Comparison of ENCODE assay signal across 8 cellular contexts in genomic region chr11:65150513-65151271, GRCh38. TPM values are rescaled to one million over a fixed set of nuclear protein-coding genes. Genes with fewer than 3 reads are reported as not detected.
A peak's percentile ranks its signal among the peaks of the same experiment; 100 is the strongest.
DNase-seq lines count a peak whose midpoint lies in the region; ATAC-seq and TF ChIP-seq lines count a peak whose summit lies in the region.
"Had no signal": no experiment of that assay in that cellular context is flagged by ENCODE, and none has a peak within 500 bp of the region (broad histone marks: within the 10 kb centered on the region; RNA-seq: fewer than 3 reads in every experiment).

No MANE protein-coding gene starts in this region.

- H3K27ac Mint-ChIP-seq in endodermal cell: no peak overlapping the region
- H3K27ac Mint-ChIP-seq: stimulated activated naive CD8-positive, alpha-beta T cell treated with anti-CD3 and anti-CD28 coated beads, Interleukin-15, Interleukin-2, amounts not matched to agents 100 ng/mL and 50 ng/mL, for 24 hours had no signal

- WGBS in endodermal cell (ENCODE audit: insufficient coverage in 1 of 2, insufficient read length in 1 of 2), 2 experiments: 82 to 83% methylated on average over 8 to 12 of the region's 12 CpGs
- WGBS in upper lobe of left lung, 2 donors: 29 to 36% methylated on average over 8 to 12 of the region's 12 CpGs

- H3K4me1 ChIP-seq in endodermal cell (ENCODE audit: control insufficient read depth, insufficient read depth, low read length): no peaks in the 10 kb centered on the region
- peaks cover 0 to 18% (median 14%) of the 10 kb centered on the region in 4 donors for H3K4me1 ChIP-seq in upper lobe of left lung

- no peak overlapping the region for H3K4me3 Mint-ChIP-seq in endodermal cell
- H3K4me3 Mint-ChIP-seq: stimulated activated naive CD8-positive, alpha-beta T cell treated with anti-CD3 and anti-CD28 coated beads, Interleukin-15, Interleukin-2, amounts not matched to agents 100 ng/mL and 50 ng/mL, for 24 hours had no signal

- in situ Hi-C loops in SK-MEL-5 (cut with HindIII; ENCODE audit: low pct_unique_long_range_greater_than_20kb, low sequenced_read_pairs): no loop called here

- H3K9ac ChIP-seq in endodermal cell (ENCODE audit: extremely low read depth, low read length, poor library complexity, severe bottlenecking): no peak overlapping the region

- peaks cover 12% of the 10 kb centered on the region for H3K9me3 Mint-ChIP-seq in endodermal cell
- H3K9me3 Mint-ChIP-seq: stimulated activated naive CD8-positive, alpha-beta T cell treated with anti-CD3 and anti-CD28 coated beads, Interleukin-15, Interleukin-2, amounts not matched to agents 100 ng/mL and 50 ng/mL, for 24 hours had no signal

- TF ChIP-seq EP300 in upper lobe of left lung (IDR thresholded peaks at IDR 0.05): no peak

- H3K27me3 ChIP-seq in endodermal cell (ENCODE audit: control insufficient read depth, insufficient read depth, low read length, poor library complexity, severe bottlenecking) (no peaks in the 10 kb centered on the region), upper lobe of left lung (no peaks in the 10 kb centered on the region)

- DNase-seq in ELR (ENCODE audit: low read depth) (peak; percentile 91), HPDE6-E6E7 (ENCODE audit: extremely low spot score) (peak; percentile 92), SK-MEL-5 (ENCODE audit: low read depth, low spot score) (peak; percentile 4), endodermal cell (peak; percentile 66), mucosa of gallbladder (ENCODE audit: low spot score) (peak; percentile 94), upper lobe of left lung (peak; percentile 65 to 98)

- H3K36me3 ChIP-seq in endodermal cell (ENCODE audit: control insufficient read depth, insufficient read depth, low read length) (no peaks in the 10 kb centered on the region), upper lobe of left lung (no peaks in the 10 kb centered on the region)

- H3K9me3 ChIP-seq in endodermal cell (ENCODE audit: control insufficient read depth, low read length) (peaks cover 15% of the 10 kb centered on the region), upper lobe of left lung (no peaks in the 10 kb centered on the region)

- H3K4me3 ChIP-seq in endodermal cell (ENCODE audit: low read length) (no peak overlapping the region), upper lobe of left lung (no peak overlapping the region)

- H3K27me3 Mint-ChIP-seq in endodermal cell (ENCODE audit: insufficient read depth): peaks cover 27% of the 10 kb centered on the region

- TF ChIP-seq CTCF in endodermal cell (conservative IDR thresholded peaks at IDR 0.05): no peak
- peak in 1 of 6 experiments; percentile 17 for TF ChIP-seq CTCF in upper lobe of left lung (IDR thresholded peaks at IDR 0.05)

- H3K36me3 Mint-ChIP-seq in endodermal cell (ENCODE audit: low read depth): no peaks in the 10 kb centered on the region

- TF ChIP-seq POLR2A in upper lobe of left lung (IDR thresholded peaks at IDR 0.05): peak in 1 of 4 donors; percentile 54

- no peaks in the 10 kb centered on the region for H3K4me1 Mint-ChIP-seq in endodermal cell

- ATAC-seq in upper lobe of left lung (ENCODE audit: low FRiP score in 2 of 2) (peak; percentile 93 to 96), GM19467 (IDR thresholded peaks at IDR 0.05; ENCODE audit: unreplicated experiment) (no peak)

- H3K27ac ChIP-seq in endodermal cell (ENCODE audit: low read depth, low read length) (no peak overlapping the region), upper lobe of left lung (peak overlapping the region; percentile 61 to 75 (median 68))

RNA-seq across cellular contexts. Expression of gene SYVN1, which starts 16.4 kb away (rescaled TPM):
- 8.9 and 12.2 TPM in 2 replicates for total RNA-seq in SK-MEL-5 (2014; rRNA removed; shearing (Covaris generic))
- 44.8 and 45.4 TPM in 2 replicates for polyA plus RNA-seq in SK-MEL-5 (2015; cell fraction: cytosol; rRNA removed)
- 39.8 and 63.7 TPM in 2 replicates for polyA plus RNA-seq in SK-MEL-5 (2015; cell fraction: nucleus; rRNA removed)
- total RNA-seq in endodermal cell (10 to 100 TPM; 30.4 to 39.5 TPM), mucosa of gallbladder (84.4 TPM), upper lobe of left lung (10 to 100 TPM; 31.1 to 70.6 (median 50.0) TPM)
- 32.8 TPM for polyA plus RNA-seq in endodermal cell (2013, experiment 1 of 2)
- 25.3 TPM for polyA plus RNA-seq in endodermal cell (2013, experiment 2 of 2)

RNA-seq across cellular contexts. Expression of gene SPDYC, which starts 19.3 kb away (rescaled TPM):
- not detected in 2 replicates for total RNA-seq in SK-MEL-5 (2014; rRNA removed; shearing (Covaris generic))
- not detected in 2 replicates for polyA plus RNA-seq in SK-MEL-5 (2015; cell fraction: cytosol; rRNA removed)
- polyA plus RNA-seq in SK-MEL-5 (2015; cell fraction: nucleus; rRNA removed): not detected in 2 replicates
- total RNA-seq in endodermal cell (under 1 TPM in 1 of 2 donors, not detected in 1; 0.46 TPM), mucosa of gallbladder (not detected), upper lobe of left lung (not detected)
- not detected for polyA plus RNA-seq in endodermal cell (2013, experiment 1 of 2)
- polyA plus RNA-seq in endodermal cell (2013, experiment 2 of 2): not detected

RNA-seq across cellular contexts. Expression of gene MRPL49, which starts 28.6 kb away (rescaled TPM):
- 52.2 and 53.9 TPM in 2 replicates for total RNA-seq in SK-MEL-5 (2014; rRNA removed; shearing (Covaris generic))
- polyA plus RNA-seq in SK-MEL-5 (2015; cell fraction: cytosol; rRNA removed): 65.7 and 73.9 TPM in 2 replicates
- polyA plus RNA-seq in SK-MEL-5 (2015; cell fraction: nucleus; rRNA removed): 13.9 and 14.0 TPM in 2 replicates
- total RNA-seq in endodermal cell (10 to 100 TPM; 53.9 to 56.6 TPM), mucosa of gallbladder (46.5 TPM), upper lobe of left lung (10 to 100 TPM; 15.7 to 78.6 (median 57.1) TPM)
- polyA plus RNA-seq in endodermal cell (2013, experiment 1 of 2): 37.3 TPM
- 36.6 TPM for polyA plus RNA-seq in endodermal cell (2013, experiment 2 of 2)

RNA-seq across cellular contexts. Expression of gene FAU, which starts 28.8 kb away (rescaled TPM):
- 196 and 229 TPM in 2 replicates for total RNA-seq in SK-MEL-5 (2014; rRNA removed; shearing (Covaris generic))
- polyA plus RNA-seq in SK-MEL-5 (2015; cell fraction: cytosol; rRNA removed): 240 and 425 TPM in 2 replicates
- 34.5 and 47.6 TPM in 2 replicates for polyA plus RNA-seq in SK-MEL-5 (2015; cell fraction: nucleus; rRNA removed)
- 100 to 1,000 TPM; 774 to 802 TPM for total RNA-seq in endodermal cell
- 857 TPM for polyA plus RNA-seq in endodermal cell (2013, experiment 1 of 2)
- 794 TPM for polyA plus RNA-seq in endodermal cell (2013, experiment 2 of 2)
- 835 TPM for total RNA-seq in mucosa of gallbladder
- 1,000 to 10,000 TPM in 1 of 6 donors, 100 to 1,000 TPM in 5; 405 to 1,014 (median 590) TPM for total RNA-seq in upper lobe of left lung

RNA-seq across cellular contexts. Expression of gene CAPN1, which starts 31.0 kb away (rescaled TPM):
- 40.5 and 54.5 TPM in 2 replicates for total RNA-seq in SK-MEL-5 (2014; rRNA removed; shearing (Covaris generic))
- 127 and 171 TPM in 2 replicates for polyA plus RNA-seq in SK-MEL-5 (2015; cell fraction: cytosol; rRNA removed)
- polyA plus RNA-seq in SK-MEL-5 (2015; cell fraction: nucleus; rRNA removed): 66.9 and 93.9 TPM in 2 replicates
- total RNA-seq in endodermal cell (100 to 1,000 TPM; 183 to 223 TPM), mucosa of gallbladder (287 TPM), upper lobe of left lung (100 to 1,000 TPM; 152 to 327 (median 235) TPM)
- polyA plus RNA-seq in endodermal cell (2013, experiment 1 of 2): 76.6 TPM
- 72.5 TPM for polyA plus RNA-seq in endodermal cell (2013, experiment 2 of 2)

Comparison
In these comparisons a context has a peak if more than half of its experiments do, and no peak if none do; other contexts are left out.
1. DNase-seq: peak in every context shown above with its lines; median percentile 94 in mucosa of gallbladder; 92 in HPDE6-E6E7; 91 in ELR; 82 in upper lobe of left lung; 66 in endodermal cell; 4 in SK-MEL-5.